ENCODE assay signal across 1 cellular context in the genomic region with DNA sequence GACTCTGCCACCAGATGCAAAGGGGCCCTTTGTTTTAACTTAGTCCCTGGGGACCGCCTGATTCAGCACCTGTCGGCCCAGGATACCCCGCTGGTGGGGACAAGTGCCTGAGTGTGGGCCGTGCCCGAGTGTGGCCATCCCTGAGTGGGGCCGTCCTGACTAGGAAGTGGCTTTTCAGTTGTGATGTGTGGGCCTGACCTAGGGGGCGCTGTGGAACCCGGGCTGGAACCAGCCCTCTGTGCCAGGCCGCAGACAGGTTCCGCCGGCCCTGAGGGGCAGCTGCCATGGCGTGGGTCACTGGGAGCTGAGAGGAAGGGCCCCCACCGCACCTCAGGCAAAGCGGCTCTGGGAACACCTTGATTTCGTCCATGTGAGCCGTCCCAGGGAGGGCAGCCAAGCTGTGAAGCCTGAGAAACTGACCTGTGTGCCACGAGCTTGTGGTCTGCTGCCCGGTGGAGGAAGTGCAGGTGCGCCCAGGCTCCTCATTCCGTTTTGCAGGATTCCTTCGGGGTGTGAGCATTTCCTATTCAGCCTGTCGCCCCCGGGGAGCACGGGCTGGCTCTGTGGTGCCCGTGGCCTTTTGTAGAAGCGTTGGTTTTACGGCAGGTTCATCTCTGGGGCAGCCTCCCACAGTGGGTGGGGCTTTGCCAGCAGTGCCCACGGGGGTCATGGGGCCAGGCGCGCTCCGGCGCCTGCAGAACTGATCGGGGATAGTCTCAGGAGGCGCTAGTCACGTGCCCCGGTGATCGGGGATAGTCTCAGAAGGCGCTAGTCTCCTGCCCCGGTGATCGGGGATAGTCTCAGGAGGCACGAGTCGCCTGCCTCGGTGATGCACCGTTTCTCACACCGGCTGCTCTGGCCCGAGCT.
TF ChIP-seq lines count a peak whose summit lies in the region.

No MANE protein-coding gene starts in this region.

TF ChIP-seq in HEK293, 187 proteins besides CTCF, POLR2A, EP300 and RAD21 (continued from another document and continues in another):
- TF ChIP-seq ZNF274 (IDR thresholded peaks at IDR 0.05; ENCODE audit: low read length) (no peak), ZNF274 (tag by site-specific recombination; IDR thresholded peaks at IDR 0.05; ENCODE audit: borderline replicate concordance) (no peak), GLIS1 (tag by site-specific recombination; IDR thresholded peaks at IDR 0.05) (peak; percentile 8), ZNF510 (tag by site-specific recombination; IDR thresholded peaks at IDR 0.05; ENCODE audit: insufficient replicate concordance) (no peak), ZNF157 (tag by site-specific recombination; IDR thresholded peaks at IDR 0.05) (no peak), ZNF2 (tag by site-specific recombination; IDR thresholded peaks at IDR 0.05) (peak; percentile 99), ZNF138 (tag by site-specific recombination; IDR thresholded peaks at IDR 0.05; ENCODE audit: borderline replicate concordance) (no peak), ZSCAN30 (tag by site-specific recombination; IDR thresholded peaks at IDR 0.05) (0 out of 2 replicates have a peak, but pooled peaks have one; percentile 81), ZNF184 (tag by site-specific recombination; IDR thresholded peaks at IDR 0.05) (no peak), ZXDB (tag by site-specific recombination; IDR thresholded peaks at IDR 0.05) (peak; percentile 76), SCRT2 (tag by site-specific recombination; IDR thresholded peaks at IDR 0.05) (peak; percentile 66), ZNF843 (tag by site-specific recombination; IDR thresholded peaks at IDR 0.05) (no peak; the same call in 1 of the 2 replicates), ZNF76 (tag by site-specific recombination; IDR thresholded peaks at IDR 0.05; ENCODE audit: borderline replicate concordance, low read depth) (peak; percentile 48; the same call in 1 of the 2 replicates), SP7 (tag by site-specific recombination; IDR thresholded peaks at IDR 0.05) (peak; percentile 58), ZBTB21 (tag by site-specific recombination; IDR thresholded peaks at IDR 0.05) (no peak), MYNN (tag by site-specific recombination; IDR thresholded peaks at IDR 0.05; ENCODE audit: borderline replicate concordance) (no peak), ZNF777 (tag by site-specific recombination; IDR thresholded peaks at IDR 0.05; ENCODE audit: borderline replicate concordance) (no peak), ZNF571 (tag by site-specific recombination; IDR thresholded peaks at IDR 0.05) (no peak), ZIC2 (tag by site-specific recombination; IDR thresholded peaks at IDR 0.05) (peak; percentile 54), WT1 (tag by site-specific recombination; IDR thresholded peaks at IDR 0.05) (no peak; the same call in 1 of the 2 replicates), IKZF3 (tag by site-specific recombination; IDR thresholded peaks at IDR 0.05) (0 out of 2 replicates have a peak, but pooled peaks have one; percentile 34), SP3 (tag by site-specific recombination; IDR thresholded peaks at IDR 0.05) (peak; percentile 39; the same call in 1 of the 2 replicates), ZNF549 (tag by site-specific recombination; IDR thresholded peaks at IDR 0.05) (no peak), KLF9 (tag by site-specific recombination; IDR thresholded peaks at IDR 0.05; ENCODE audit: low read depth) (peak; percentile 32; the same call in 1 of the 2 replicates), ZNF707 (tag by site-specific recombination; IDR thresholded peaks at IDR 0.05) (no peak), ZNF24 (tag by site-specific recombination; IDR thresholded peaks at IDR 0.05) (0 out of 2 replicates have a peak, but pooled peaks have one; percentile 14)
- TF ChIP-seq, protein P1, sequence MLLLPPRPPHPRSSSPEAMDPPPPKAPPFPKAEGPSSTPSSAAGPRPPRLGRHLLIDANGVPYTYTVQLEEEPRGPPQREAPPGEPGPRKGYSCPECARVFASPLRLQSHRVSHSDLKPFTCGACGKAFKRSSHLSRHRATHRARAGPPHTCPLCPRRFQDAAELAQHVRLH (tag by site-specific recombination; IDR thresholded peaks at IDR 0.05): no peak
- TF ChIP-seq, protein P2, sequence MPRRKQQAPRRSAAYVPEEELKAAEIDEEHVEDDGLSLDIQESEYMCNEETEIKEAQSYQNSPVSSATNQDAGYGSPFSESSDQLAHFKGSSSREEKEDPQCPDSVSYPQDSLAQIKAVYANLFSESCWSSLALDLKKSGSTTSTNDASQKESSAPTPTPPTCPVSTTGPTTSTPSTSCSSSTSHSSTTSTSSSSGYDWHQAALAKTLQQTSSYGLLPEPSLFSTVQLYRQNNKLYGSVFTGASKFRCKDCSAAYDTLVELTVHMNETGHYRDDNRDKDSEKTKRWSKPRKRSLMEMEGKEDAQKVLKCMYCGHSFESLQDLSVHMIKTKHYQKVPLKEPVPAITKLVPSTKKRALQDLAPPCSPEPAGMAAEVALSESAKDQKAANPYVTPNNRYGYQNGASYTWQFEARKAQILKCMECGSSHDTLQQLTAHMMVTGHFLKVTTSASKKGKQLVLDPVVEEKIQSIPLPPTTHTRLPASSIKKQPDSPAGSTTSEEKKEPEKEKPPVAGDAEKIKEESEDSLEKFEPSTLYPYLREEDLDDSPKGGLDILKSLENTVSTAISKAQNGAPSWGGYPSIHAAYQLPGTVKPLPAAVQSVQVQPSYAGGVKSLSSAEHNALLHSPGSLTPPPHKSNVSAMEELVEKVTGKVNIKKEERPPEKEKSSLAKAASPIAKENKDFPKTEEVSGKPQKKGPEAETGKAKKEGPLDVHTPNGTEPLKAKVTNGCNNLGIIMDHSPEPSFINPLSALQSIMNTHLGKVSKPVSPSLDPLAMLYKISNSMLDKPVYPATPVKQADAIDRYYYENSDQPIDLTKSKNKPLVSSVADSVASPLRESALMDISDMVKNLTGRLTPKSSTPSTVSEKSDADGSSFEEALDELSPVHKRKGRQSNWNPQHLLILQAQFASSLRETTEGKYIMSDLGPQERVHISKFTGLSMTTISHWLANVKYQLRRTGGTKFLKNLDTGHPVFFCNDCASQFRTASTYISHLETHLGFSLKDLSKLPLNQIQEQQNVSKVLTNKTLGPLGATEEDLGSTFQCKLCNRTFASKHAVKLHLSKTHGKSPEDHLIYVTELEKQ (tag by site-specific recombination; IDR thresholded peaks at IDR 0.05; ENCODE audit: borderline replicate concordance): no peak
- TF ChIP-seq, protein P3, sequence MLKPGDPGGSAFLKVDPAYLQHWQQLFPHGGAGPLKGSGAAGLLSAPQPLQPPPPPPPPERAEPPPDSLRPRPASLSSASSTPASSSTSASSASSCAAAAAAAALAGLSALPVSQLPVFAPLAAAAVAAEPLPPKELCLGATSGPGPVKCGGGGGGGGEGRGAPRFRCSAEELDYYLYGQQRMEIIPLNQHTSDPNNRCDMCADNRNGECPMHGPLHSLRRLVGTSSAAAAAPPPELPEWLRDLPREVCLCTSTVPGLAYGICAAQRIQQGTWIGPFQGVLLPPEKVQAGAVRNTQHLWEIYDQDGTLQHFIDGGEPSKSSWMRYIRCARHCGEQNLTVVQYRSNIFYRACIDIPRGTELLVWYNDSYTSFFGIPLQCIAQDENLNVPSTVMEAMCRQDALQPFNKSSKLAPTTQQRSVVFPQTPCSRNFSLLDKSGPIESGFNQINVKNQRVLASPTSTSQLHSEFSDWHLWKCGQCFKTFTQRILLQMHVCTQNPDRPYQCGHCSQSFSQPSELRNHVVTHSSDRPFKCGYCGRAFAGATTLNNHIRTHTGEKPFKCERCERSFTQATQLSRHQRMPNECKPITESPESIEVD (tag by site-specific recombination; IDR thresholded peaks at IDR 0.05): no peak
- TF ChIP-seq, protein P4, sequence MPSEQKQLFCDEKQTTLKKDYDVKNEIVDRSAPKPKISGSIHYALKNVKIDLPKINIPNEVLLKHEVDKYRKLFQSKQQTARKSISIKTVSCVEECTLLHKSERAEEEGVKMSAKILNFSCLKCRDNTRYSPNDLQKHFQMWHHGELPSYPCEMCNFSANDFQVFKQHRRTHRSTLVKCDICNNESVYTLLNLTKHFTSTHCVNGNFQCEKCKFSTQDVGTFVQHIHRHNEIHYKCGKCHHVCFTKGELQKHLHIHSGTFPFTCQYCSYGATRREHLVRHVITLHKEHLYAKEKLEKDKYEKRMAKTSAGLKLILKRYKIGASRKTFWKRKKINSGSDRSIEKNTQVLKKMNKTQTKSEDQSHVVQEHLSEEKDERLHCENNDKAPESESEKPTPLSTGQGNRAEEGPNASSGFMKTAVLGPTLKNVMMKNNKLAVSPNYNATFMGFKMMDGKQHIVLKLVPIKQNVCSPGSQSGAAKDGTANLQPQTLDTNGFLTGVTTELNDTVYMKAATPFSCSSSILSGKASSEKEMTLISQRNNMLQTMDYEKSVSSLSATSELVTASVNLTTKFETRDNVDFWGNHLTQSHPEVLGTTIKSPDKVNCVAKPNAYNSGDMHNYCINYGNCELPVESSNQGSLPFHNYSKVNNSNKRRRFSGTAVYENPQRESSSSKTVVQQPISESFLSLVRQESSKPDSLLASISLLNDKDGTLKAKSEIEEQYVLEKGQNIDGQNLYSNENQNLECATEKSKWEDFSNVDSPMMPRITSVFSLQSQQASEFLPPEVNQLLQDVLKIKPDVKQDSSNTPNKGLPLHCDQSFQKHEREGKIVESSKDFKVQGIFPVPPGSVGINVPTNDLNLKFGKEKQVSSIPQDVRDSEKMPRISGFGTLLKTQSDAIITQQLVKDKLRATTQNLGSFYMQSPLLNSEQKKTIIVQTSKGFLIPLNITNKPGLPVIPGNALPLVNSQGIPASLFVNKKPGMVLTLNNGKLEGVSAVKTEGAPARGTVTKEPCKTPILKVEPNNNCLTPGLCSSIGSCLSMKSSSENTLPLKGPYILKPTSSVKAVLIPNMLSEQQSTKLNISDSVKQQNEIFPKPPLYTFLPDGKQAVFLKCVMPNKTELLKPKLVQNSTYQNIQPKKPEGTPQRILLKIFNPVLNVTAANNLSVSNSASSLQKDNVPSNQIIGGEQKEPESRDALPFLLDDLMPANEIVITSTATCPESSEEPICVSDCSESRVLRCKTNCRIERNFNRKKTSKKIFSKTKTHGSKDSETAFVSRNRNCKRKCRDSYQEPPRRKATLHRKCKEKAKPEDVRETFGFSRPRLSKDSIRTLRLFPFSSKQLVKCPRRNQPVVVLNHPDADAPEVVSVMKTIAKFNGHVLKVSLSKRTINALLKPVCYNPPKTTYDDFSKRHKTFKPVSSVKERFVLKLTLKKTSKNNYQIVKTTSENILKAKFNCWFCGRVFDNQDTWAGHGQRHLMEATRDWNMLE (tag by site-specific recombination; conservative IDR thresholded peaks at IDR 0.05; ENCODE audit: low read depth): no peak
- TF ChIP-seq, protein P5, sequence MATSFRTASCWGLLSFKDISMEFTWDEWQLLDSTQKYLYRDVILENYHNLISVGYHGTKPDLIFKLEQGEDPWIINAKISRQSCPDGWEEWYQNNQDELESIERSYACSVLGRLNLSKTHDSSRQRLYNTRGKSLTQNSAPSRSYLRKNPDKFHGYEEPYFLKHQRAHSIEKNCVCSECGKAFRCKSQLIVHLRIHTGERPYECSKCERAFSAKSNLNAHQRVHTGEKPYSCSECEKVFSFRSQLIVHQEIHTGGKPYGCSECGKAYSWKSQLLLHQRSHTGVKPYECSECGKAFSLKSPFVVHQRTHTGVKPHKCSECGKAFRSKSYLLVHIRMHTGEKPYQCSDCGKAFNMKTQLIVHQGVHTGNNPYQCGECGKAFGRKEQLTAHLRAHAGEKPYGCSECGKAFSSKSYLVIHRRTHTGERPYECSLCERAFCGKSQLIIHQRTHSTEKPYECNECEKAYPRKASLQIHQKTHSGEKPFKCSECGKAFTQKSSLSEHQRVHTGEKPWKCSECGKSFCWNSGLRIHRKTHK (tag by site-specific recombination; IDR thresholded peaks at IDR 0.05): no peak
- TF ChIP-seq, protein P6, sequence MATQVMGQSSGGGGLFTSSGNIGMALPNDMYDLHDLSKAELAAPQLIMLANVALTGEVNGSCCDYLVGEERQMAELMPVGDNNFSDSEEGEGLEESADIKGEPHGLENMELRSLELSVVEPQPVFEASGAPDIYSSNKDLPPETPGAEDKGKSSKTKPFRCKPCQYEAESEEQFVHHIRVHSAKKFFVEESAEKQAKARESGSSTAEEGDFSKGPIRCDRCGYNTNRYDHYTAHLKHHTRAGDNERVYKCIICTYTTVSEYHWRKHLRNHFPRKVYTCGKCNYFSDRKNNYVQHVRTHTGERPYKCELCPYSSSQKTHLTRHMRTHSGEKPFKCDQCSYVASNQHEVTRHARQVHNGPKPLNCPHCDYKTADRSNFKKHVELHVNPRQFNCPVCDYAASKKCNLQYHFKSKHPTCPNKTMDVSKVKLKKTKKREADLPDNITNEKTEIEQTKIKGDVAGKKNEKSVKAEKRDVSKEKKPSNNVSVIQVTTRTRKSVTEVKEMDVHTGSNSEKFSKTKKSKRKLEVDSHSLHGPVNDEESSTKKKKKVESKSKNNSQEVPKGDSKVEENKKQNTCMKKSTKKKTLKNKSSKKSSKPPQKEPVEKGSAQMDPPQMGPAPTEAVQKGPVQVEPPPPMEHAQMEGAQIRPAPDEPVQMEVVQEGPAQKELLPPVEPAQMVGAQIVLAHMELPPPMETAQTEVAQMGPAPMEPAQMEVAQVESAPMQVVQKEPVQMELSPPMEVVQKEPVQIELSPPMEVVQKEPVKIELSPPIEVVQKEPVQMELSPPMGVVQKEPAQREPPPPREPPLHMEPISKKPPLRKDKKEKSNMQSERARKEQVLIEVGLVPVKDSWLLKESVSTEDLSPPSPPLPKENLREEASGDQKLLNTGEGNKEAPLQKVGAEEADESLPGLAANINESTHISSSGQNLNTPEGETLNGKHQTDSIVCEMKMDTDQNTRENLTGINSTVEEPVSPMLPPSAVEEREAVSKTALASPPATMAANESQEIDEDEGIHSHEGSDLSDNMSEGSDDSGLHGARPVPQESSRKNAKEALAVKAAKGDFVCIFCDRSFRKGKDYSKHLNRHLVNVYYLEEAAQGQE (tag by site-specific recombination; IDR thresholded peaks at IDR 0.05): peak; percentile 60
- TF ChIP-seq, protein P7, sequence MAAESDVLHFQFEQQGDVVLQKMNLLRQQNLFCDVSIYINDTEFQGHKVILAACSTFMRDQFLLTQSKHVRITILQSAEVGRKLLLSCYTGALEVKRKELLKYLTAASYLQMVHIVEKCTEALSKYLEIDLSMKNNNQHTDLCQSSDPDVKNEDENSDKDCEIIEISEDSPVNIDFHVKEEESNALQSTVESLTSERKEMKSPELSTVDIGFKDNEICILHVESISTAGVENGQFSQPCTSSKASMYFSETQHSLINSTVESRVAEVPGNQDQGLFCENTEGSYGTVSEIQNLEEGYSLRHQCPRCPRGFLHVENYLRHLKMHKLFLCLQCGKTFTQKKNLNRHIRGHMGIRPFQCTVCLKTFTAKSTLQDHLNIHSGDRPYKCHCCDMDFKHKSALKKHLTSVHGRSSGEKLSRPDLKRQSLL (tag by site-specific recombination; IDR thresholded peaks at IDR 0.05): no peak
- TF ChIP-seq, protein P8, sequence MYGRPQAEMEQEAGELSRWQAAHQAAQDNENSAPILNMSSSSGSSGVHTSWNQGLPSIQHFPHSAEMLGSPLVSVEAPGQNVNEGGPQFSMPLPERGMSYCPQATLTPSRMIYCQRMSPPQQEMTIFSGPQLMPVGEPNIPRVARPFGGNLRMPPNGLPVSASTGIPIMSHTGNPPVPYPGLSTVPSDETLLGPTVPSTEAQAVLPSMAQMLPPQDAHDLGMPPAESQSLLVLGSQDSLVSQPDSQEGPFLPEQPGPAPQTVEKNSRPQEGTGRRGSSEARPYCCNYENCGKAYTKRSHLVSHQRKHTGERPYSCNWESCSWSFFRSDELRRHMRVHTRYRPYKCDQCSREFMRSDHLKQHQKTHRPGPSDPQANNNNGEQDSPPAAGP (tag by site-specific recombination; IDR thresholded peaks at IDR 0.05): peak; percentile 42; the same call in 1 of the 2 replicates
